ENCODE assay signal across 8 cellular contexts in the genomic region with DNA sequence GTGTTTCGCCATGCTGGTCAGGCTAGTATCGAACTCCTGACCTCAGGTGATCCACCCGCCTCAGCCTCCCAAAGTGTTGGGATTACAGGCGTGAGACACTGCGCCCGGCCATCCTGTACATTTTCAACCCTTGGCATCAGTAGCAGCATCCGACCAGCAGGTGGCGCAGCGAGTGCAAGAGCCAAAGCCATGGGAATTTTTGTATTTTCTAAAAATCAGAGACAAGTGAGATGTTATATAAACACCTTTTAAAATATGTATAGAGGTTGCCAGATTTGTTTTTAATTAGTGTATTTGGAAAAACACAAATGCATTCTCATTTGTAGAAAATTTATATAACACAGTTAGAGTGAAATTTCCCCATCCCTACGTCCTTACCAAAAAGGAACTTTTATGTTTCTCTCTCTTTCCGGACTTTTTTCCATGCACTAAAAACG. TPM values are rescaled to one million over a fixed set of nuclear protein-coding genes. Genes with fewer than 3 reads are reported as not detected.
DNase-seq lines count a peak whose midpoint lies in the region; ATAC-seq and TF ChIP-seq lines count a peak whose summit lies in the region.

No MANE protein-coding gene starts in this region.

- TF ChIP-seq CTCF in activated B cell treated with CpG ODN at 0.5 μM for 24 hours (IDR thresholded peaks at IDR 0.05) = peak; percentile 31
- peak; percentile 89 for TF ChIP-seq CTCF in cardiac fibroblast (IDR thresholded peaks at IDR 0.05; ENCODE audit: low read depth, low read length)

- H3K27me3 Mint-ChIP-seq in activated B cell treated with CpG ODN at 0.5 μM for 24 hours = peaks cover 13% of the 10 kb centered on the region

- H3K4me1 Mint-ChIP-seq in activated B cell treated with CpG ODN at 0.5 μM for 24 hours = peaks cover 9% of the 10 kb centered on the region

- H3K4me3 Mint-ChIP-seq in activated B cell treated with CpG ODN at 0.5 μM for 24 hours = no peak overlapping the region

- CTCF ChIA-PET in activated B cell treated with CpG ODN at 0.5 μM for 24 hours (lab: Charles Lee) = interaction anchor here (0.9 to 7.4 kb wide), 16 partner anchors 9 to 263 kb away, joined by 3 to 94 read pairs (median 4); no protein-coding TSS in a partner anchor

- DNase-seq in AML-193 (lab: John Stamatoyannopoulos, UW) = peak; percentile 31 to 54
- DNase-seq in NCI-H2107 treated with DMSO at 0.1 percent for 48 hours (lab: John Stamatoyannopoulos, UW; ENCODE audit: unreplicated experiment) = peak; percentile 74
- DNase-seq in activated B cell treated with CpG ODN at 0.5 μM for 24 hours = peak; percentile 66
- DNase-seq in cardiac fibroblast (ENCODE audit: low read depth in 2 of 2) = peak; percentile 83 to 87
- DNase-seq in kidney tubule cell (ENCODE audit: low spot score) = peak; percentile 76
- DNase-seq in stimulated activated CD4-positive, alpha-beta T cell treated with anti-CD3 and anti-CD28 coated beads, Interleukin-2, amount 100 ng/mL, for 4 hours (ENCODE audit: low read depth) = peak; percentile 56

- POLR2A ChIA-PET in activated B cell treated with CpG ODN at 0.5 μM for 24 hours (lab: Charles Lee) = no interaction called here

- no peak overlapping the region for H3K27ac Mint-ChIP-seq in activated B cell treated with CpG ODN at 0.5 μM for 24 hours

- H3K36me3 Mint-ChIP-seq in activated B cell treated with CpG ODN at 0.5 μM for 24 hours (ENCODE audit: low read depth) = no peaks in the 10 kb centered on the region

- intact Hi-C loops in activated B cell treated with CpG ODN at 0.5 μM for 24 hours (cut with micrococcal nuclease) = loop anchor here (1.0 to 5.0 kb wide), 4 partner anchors 89 to 231 kb away; no protein-coding TSS in a partner anchor

- no peaks in the 10 kb centered on the region for H3K9me3 Mint-ChIP-seq in activated B cell treated with CpG ODN at 0.5 μM for 24 hours

- ATAC-seq in GM19395 (IDR thresholded peaks at IDR 0.05; ENCODE audit: unreplicated experiment) (peak; percentile 48), activated B cell treated with CpG ODN at 0.5 μM for 24 hours (ENCODE audit: low read depth) (peak; percentile 72), HG03196 (IDR thresholded peaks at IDR 0.05; ENCODE audit: unreplicated experiment) (no peak)

- no peak overlapping the region for H3K4me3 ChIP-seq in cardiac fibroblast (replicated peaks in 1 of 2; ENCODE audit: low read depth in 2 of 2, low read length in 2 of 2)

RNA-seq across cellular contexts. Expression of a gene that starts 36.8 kb away (rescaled TPM):
- total RNA-seq in activated B cell treated with CpG ODN at 0.5 μM for 24 hours = not detected in 2 replicates

RNA-seq across cellular contexts. Expression of a gene that starts 52.4 kb away (rescaled TPM):
- total RNA-seq in activated B cell treated with CpG ODN at 0.5 μM for 24 hours = 21.6 and 23.3 TPM in 2 replicates
